8 cellular contexts compared by ENCODE assay signal in genomic region chr1:11908139-11909021, GRCh38. TPM values are rescaled to one million over a fixed set of nuclear protein-coding genes. Genes with fewer than 3 reads are reported as not detected.
DNase-seq lines count a peak whose midpoint lies in the region; ATAC-seq and TF ChIP-seq lines count a peak whose summit lies in the region.

No MANE protein-coding gene starts in this region.

- H3K36me3 ChIP-seq in HAP-1 (replicated peaks) = no peaks in the 10 kb centered on the region
- H3K36me3 ChIP-seq in MG63 = no peaks in the 10 kb centered on the region

- peaks cover 3% of the 10 kb centered on the region; the same call in 1 of the 2 replicates for H3K4me1 ChIP-seq in HAP-1

- in situ Hi-C loops in G401 (cut with HindIII; ENCODE audit: low sequenced_read_pairs) (no loop called here), HAP-1 (cut with MboI; ENCODE audit: low sequenced_read_pairs) (no loop called here)

- DNase-seq in G401 (ENCODE audit: low spot score) = peak; percentile 95
- DNase-seq in HAP-1 (ENCODE audit: low spot score in 2 of 2) = peak; percentile 89 to 98
- peak; percentile 91 for DNase-seq in MG63
- peak; percentile 77 for DNase-seq in activated gamma-delta T cell treated with Interleukin-2 at 50 U/mL for 16 hours
- peak; percentile 97 to 99 for DNase-seq in foreskin fibroblast
- peak; percentile 64 for DNase-seq in neural crest cell (ENCODE audit: low read depth, low spot score)
- peak; percentile 90 for DNase-seq in stimulated activated naive CD8-positive, alpha-beta T cell treated with anti-CD3 and anti-CD28 coated beads, Interleukin-15, amount 100 ng/mL, for 72 hours

- H3K4me1 Mint-ChIP-seq in neural crest cell = peaks cover 26% of the 10 kb centered on the region
- peaks cover 53% of the 10 kb centered on the region for H3K4me1 Mint-ChIP-seq in stimulated activated naive CD8-positive, alpha-beta T cell treated with anti-CD3 and anti-CD28 coated beads, Interleukin-15, amount 100 ng/mL, for 72 hours

- peak; percentile 99 for TF ChIP-seq POLR2A in Raji (IDR thresholded peaks at IDR 0.05; ENCODE audit: insufficient read depth, low read depth, low read length)

- H3K4me3 ChIP-seq in HAP-1 = peak overlapping the region; percentile 32
- H3K4me3 ChIP-seq in MG63 = peak overlapping the region; percentile 49
- peak overlapping the region; percentile 56 to 59 for H3K4me3 ChIP-seq in foreskin fibroblast (ENCODE audit: low read depth in 1 of 2, low read length in 2 of 2)

- peak; percentile 77 for ATAC-seq in stimulated activated naive CD8-positive, alpha-beta T cell treated with anti-CD3 and anti-CD28 coated beads, Interleukin-15, amount 100 ng/mL, for 72 hours

- H3K9me3 Mint-ChIP-seq in neural crest cell = no peaks in the 10 kb centered on the region
- no peaks in the 10 kb centered on the region for H3K9me3 Mint-ChIP-seq in stimulated activated naive CD8-positive, alpha-beta T cell treated with anti-CD3 and anti-CD28 coated beads, Interleukin-15, amount 100 ng/mL, for 72 hours

- peak overlapping the region; percentile 92 for H3K4me3 Mint-ChIP-seq in neural crest cell
- H3K4me3 Mint-ChIP-seq in stimulated activated naive CD8-positive, alpha-beta T cell treated with anti-CD3 and anti-CD28 coated beads, Interleukin-15, amount 100 ng/mL, for 72 hours = peak overlapping the region; percentile 90 to 94

- H3K27me3 ChIP-seq in HAP-1 (ENCODE audit: low read depth) (no peaks in the 10 kb centered on the region), MG63 (no peaks in the 10 kb centered on the region)

- H3K9me3 ChIP-seq in HAP-1 (no peaks in the 10 kb centered on the region), MG63 (no peaks in the 10 kb centered on the region)

- peaks cover 2% of the 10 kb centered on the region for H3K36me3 Mint-ChIP-seq in neural crest cell (ENCODE audit: low read depth)

- H3K27me3 Mint-ChIP-seq in neural crest cell (ENCODE audit: low read depth) = peaks cover 24% of the 10 kb centered on the region
- H3K27me3 Mint-ChIP-seq in stimulated activated naive CD8-positive, alpha-beta T cell treated with anti-CD3 and anti-CD28 coated beads, Interleukin-15, amount 100 ng/mL, for 72 hours = peaks cover 18% of the 10 kb centered on the region

- TF ChIP-seq CTCF in foreskin fibroblast (IDR thresholded peaks at IDR 0.05; ENCODE audit: low read depth, low read length) = no peak
- TF ChIP-seq CTCF in neural crest cell (conservative IDR thresholded peaks at IDR 0.05) = no peak

- H3K27ac Mint-ChIP-seq in neural crest cell (ENCODE audit: unreplicated experiment) = peak overlapping the region; percentile 100
- peak overlapping the region; percentile 100 for H3K27ac Mint-ChIP-seq in stimulated activated naive CD8-positive, alpha-beta T cell treated with anti-CD3 and anti-CD28 coated beads, Interleukin-15, amount 100 ng/mL, for 72 hours

RNA-seq across cellular contexts. Expression of gene KIAA2013, which starts 17.8 kb away (rescaled TPM):
- total RNA-seq in G401 (2014; rRNA removed; shearing (Covaris generic)) = 52.6 and 53.7 TPM in 2 replicates
- total RNA-seq in MG63 (2014; rRNA removed; shearing (Covaris generic); ENCODE audit: low replicate concordance) = 43.8 and 57.2 TPM in 2 replicates
- total RNA-seq in neural crest cell = 35.0 and 39.4 TPM in 2 replicates

RNA-seq across cellular contexts. Expression of gene PLOD1, which starts 26.1 kb away (rescaled TPM):
- 103 and 104 TPM in 2 replicates for total RNA-seq in G401 (2014; rRNA removed; shearing (Covaris generic))
- total RNA-seq in MG63 (2014; rRNA removed; shearing (Covaris generic); ENCODE audit: low replicate concordance) = 124 and 169 TPM in 2 replicates
- total RNA-seq in neural crest cell = 58.7 and 62.6 TPM in 2 replicates

RNA-seq across cellular contexts. Expression of gene NPPB, which starts 49.6 kb away (rescaled TPM):
- total RNA-seq in G401 (2014; rRNA removed; shearing (Covaris generic)) = not detected in 2 replicates
- total RNA-seq in MG63 (2014; rRNA removed; shearing (Covaris generic); ENCODE audit: low replicate concordance) = not detected in 2 replicates
- not detected in 2 replicates for total RNA-seq in neural crest cell

Comparison
In these comparisons a context has a peak if more than half of its experiments do, and no peak if none do; other contexts are left out.
1. Peak in every context shown above with its lines: DNase-seq, ATAC-seq and H3K4me3 ChIP-seq.